8 cellular contexts compared by ENCODE assay signal in genomic region chr1:235998812-235999211, GRCh38.
DNase-seq lines count a peak whose midpoint lies in the region; ATAC-seq and TF ChIP-seq lines count a peak whose summit lies in the region.

No MANE protein-coding gene starts in this region.

- no peak overlapping the region for H3K4me2 ChIP-seq in fibroblast of lung (ENCODE audit: extremely low read depth, insufficient read depth, low read length)

- H4K20me1 ChIP-seq in fibroblast of lung (ENCODE audit: control insufficient read depth, extremely low read depth, insufficient read depth, low read length), result no peaks in the 10 kb centered on the region

- peaks cover 6% of the 10 kb centered on the region for H3K4me1 ChIP-seq in fibroblast of lung (ENCODE audit: control insufficient read depth, extremely low read depth, insufficient read depth, low read length)

- ATAC-seq in GM19025 (IDR thresholded peaks at IDR 0.05; ENCODE audit: low read depth, unreplicated experiment), result peak; percentile 23
- peak; percentile 26 for ATAC-seq in HG02885 (IDR thresholded peaks at IDR 0.05; ENCODE audit: poor library complexity, unreplicated experiment)

- DNase-seq in T-helper 9 cell (peak; percentile 21), fibroblast of lung (ENCODE audit: low read depth in 2 of 2) (peak in 1 of 2 donors; percentile 36), NCI-H510A treated with DMSO at 0.1 percent for 48 hours (lab: John Stamatoyannopoulos, UW) (no peak), NCI-H2107 (lab: John Stamatoyannopoulos, UW) (no peak), pons (ENCODE audit: low spot score) (no peak), NCI-H2081 treated with DMSO at 0.1 percent for 48 hours (lab: John Stamatoyannopoulos, UW) (no peak)

- no peak for TF ChIP-seq CTCF in fibroblast of lung (conservative IDR thresholded peaks at IDR 0.05 in 1 of 2, IDR thresholded peaks at IDR 0.05 in 1 of 2; ENCODE audit: low read depth in 1 of 2, low read length in 2 of 2)

- no peaks in the 10 kb centered on the region for H3K27me3 ChIP-seq in fibroblast of lung (ENCODE audit: control insufficient read depth, insufficient read depth, low read length)

- no peaks in the 10 kb centered on the region for H3K79me2 ChIP-seq in fibroblast of lung (ENCODE audit: control insufficient read depth, insufficient read depth, low read length)

- H3K27ac ChIP-seq in fibroblast of lung (ENCODE audit: insufficient read depth, low read length), result peak overlapping the region; percentile 71

- H3K9ac ChIP-seq in fibroblast of lung (ENCODE audit: insufficient read depth, low read length), result no peak overlapping the region

- H3K36me3 ChIP-seq in fibroblast of lung (ENCODE audit: control insufficient read depth, insufficient read depth, low read length), result peaks cover 5% of the 10 kb centered on the region

- no peaks in the 10 kb centered on the region for H3K9me3 ChIP-seq in fibroblast of lung (ENCODE audit: control insufficient read depth, insufficient read depth, low read depth, low read length)

- no peak overlapping the region for H2AFZ ChIP-seq in fibroblast of lung (ENCODE audit: low read length)

- H3K4me3 ChIP-seq in fibroblast of lung (replicated peaks in 1 of 4; ENCODE audit: control extremely low read depth in 1 of 4, insufficient read depth in 1 of 4, low read depth in 3 of 4, low read length in 4 of 4), result no peak overlapping the region
